In the genomic region with DNA sequence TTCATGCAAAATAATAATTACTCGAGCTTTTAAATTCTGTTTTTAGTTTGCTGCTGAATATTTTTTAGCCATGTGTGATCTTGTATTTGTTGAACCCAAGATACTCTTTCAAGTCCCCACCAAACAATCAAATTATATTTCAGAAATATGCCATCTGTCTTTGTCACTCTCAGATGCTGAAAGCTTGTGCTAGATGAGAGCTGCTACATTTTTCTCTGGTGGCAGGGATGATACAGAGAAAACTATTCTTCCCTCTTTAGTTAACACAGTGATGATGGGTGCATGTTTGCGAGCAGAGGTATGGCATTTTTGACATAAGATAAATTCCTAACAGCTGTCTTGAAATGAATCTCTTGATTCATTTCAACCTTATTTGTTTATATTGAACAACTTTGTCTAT, we compare ENCODE assay signal across 24 cellular contexts.
"Had no signal": no experiment of that assay in that cellular context is flagged by ENCODE, and none has a peak within 500 bp of the region (broad histone marks: within the 10 kb centered on the region; RNA-seq: fewer than 3 reads in every experiment).

No MANE protein-coding gene starts in this region.

- H3K4me1 ChIP-seq: parathyroid adenoma, psoas muscle, right lobe of liver, sigmoid colon, stomach, tibial nerve, vagina had no signal

- H3K27me3 ChIP-seq: ovary, right lobe of liver, sigmoid colon, stomach, thyroid gland, tibial nerve, upper lobe of left lung, vagina had no signal

- H3K9ac ChIP-seq: parathyroid adenoma had no signal

- H3K27ac ChIP-seq: neutrophil, ovary, parathyroid adenoma, psoas muscle, right lobe of liver, sigmoid colon, skin epidermis, stomach, thoracic aorta, thyroid gland, tibial nerve, upper lobe of left lung, vagina had no signal

- H2AFZ ChIP-seq: parathyroid adenoma had no signal

- H3K4me3 ChIP-seq: ovary, psoas muscle, right lobe of liver, sigmoid colon, skin epidermis, stomach, thoracic aorta, thyroid gland, tibial nerve, upper lobe of left lung, vagina had no signal

- H3K79me2 ChIP-seq: parathyroid adenoma had no signal

- DNase-seq: naive thymus-derived CD8-positive, alpha-beta T cell; nephron progenitor cell; occipital lobe; ovary; posterior cingulate gyrus; psoas muscle; right cardiac atrium; right lobe of liver; sigmoid colon; stimulated activated CD4-positive, alpha-beta T cell treated with anti-CD3 and anti-CD28 coated beads, Interleukin-15, amount 100 ng/mL, for 24 hours; stimulated activated CD4-positive, alpha-beta T cell treated with anti-CD3 and anti-CD28 coated beads, Interleukin-2, amount 100 ng/mL, for 24 hours; stimulated activated CD4-positive, alpha-beta T cell treated with anti-CD3 and anti-CD28 coated beads, Interleukin-2, amount 100 ng/mL, for 48 hours; stimulated activated CD4-positive, alpha-beta T cell treated with anti-CD3 and anti-CD28 coated beads, Interleukin-4, amount 100 ng/mL, for 24 hours; stimulated activated naive B cell treated with anti-CD40 and anti-IgM and Interleukin-4, amounts not matched to agents 10 μg/mL and 1 μg/mL and 100 μg/mL, for 72 hours; stimulated activated naive CD4-positive, alpha-beta T cell treated with Interleukin-2 at 50 U/mL for 16 hours; stomach; thyroid gland; upper lobe of left lung had no signal

- H3K36me3 ChIP-seq: neutrophil, ovary, right lobe of liver, sigmoid colon, stomach, thoracic aorta, thyroid gland, tibial nerve, upper lobe of left lung, vagina had no signal

- H3K9me3 ChIP-seq: neutrophil, ovary, psoas muscle, right lobe of liver, sigmoid colon, stomach, thoracic aorta, thyroid gland, tibial nerve, upper lobe of left lung, vagina had no signal
